ENCODE assay signal across 10 cellular contexts in genomic region chr16:66878067-66878466, GRCh38. TPM values are rescaled to one million over a fixed set of nuclear protein-coding genes. Genes with fewer than 3 reads are reported as not detected.
DNase-seq lines count a peak whose midpoint lies in the region; ATAC-seq and TF ChIP-seq lines count a peak whose summit lies in the region.
"Had no signal": no experiment of that assay in that cellular context is flagged by ENCODE, and none has a peak within 500 bp of the region (broad histone marks: within the 10 kb centered on the region; RNA-seq: fewer than 3 reads in every experiment).

No MANE protein-coding gene starts in this region.

- H3K27ac ChIP-seq in hepatocyte: no peak overlapping the region

- no peak overlapping the region for H3K4me3 ChIP-seq in choroid plexus epithelial cell (ENCODE audit: low read depth, low read length)
- no peak overlapping the region for H3K4me3 ChIP-seq in hepatocyte
- H3K4me3 ChIP-seq: pancreas had no signal

- no peaks in the 10 kb centered on the region for H4K20me1 ChIP-seq in hepatocyte (ENCODE audit: insufficient read depth, poor library complexity, severe bottlenecking)

- no peak overlapping the region for H3K4me2 ChIP-seq in hepatocyte

- H3K4me1 ChIP-seq in hepatocyte (ENCODE audit: insufficient read depth): peaks cover 5% of the 10 kb centered on the region

- WGBS in hepatocyte (ENCODE audit: low lambda C conversion rate, missing lambda C conversion rate): 84% methylated on average over 5 of the region's 5 CpGs

- TF ChIP-seq CTCF in choroid plexus epithelial cell (conservative IDR thresholded peaks at IDR 0.05; ENCODE audit: low read depth, low read length) (no peak), hepatocyte (IDR thresholded peaks at IDR 0.05; ENCODE audit: poor library complexity) (no peak)

- no peaks in the 10 kb centered on the region for H3K27me3 Mint-ChIP-seq in stimulated activated naive B cell treated with anti-CD40 and anti-IgM and Interleukin-4, amounts not matched to agents 10 μg/mL and 1 μg/mL and 100 μg/mL, for 72 hours

- H3K36me3 Mint-ChIP-seq in stimulated activated naive B cell treated with anti-CD40 and anti-IgM and Interleukin-4, amounts not matched to agents 10 μg/mL and 1 μg/mL and 100 μg/mL, for 72 hours: peaks cover 3 to 7% of the 10 kb centered on the region in 2 donors

- H2AFZ ChIP-seq in hepatocyte: no peak overlapping the region

- H3K9me2 ChIP-seq in hepatocyte (replicated peaks; ENCODE audit: insufficient read depth): no peaks in the 10 kb centered on the region

- peak; percentile 54 to 62 for DNase-seq in activated CD4-positive, alpha-beta T cell treated with anti-CD3 and anti-CD28 coated beads for 24 hours (ENCODE audit: low read depth in 2 of 2)
- no peak for DNase-seq in activated CD4-positive, alpha-beta T cell treated with anti-CD3 and anti-CD28 coated beads for 1 hour
- peak; percentile 49 for DNase-seq in SKM-1 (lab: John Stamatoyannopoulos, UW; ENCODE audit: unreplicated experiment)
- peak; percentile 28 for DNase-seq in choroid plexus epithelial cell (ENCODE audit: low read depth)
- peak; percentile 65 for DNase-seq in stimulated activated naive B cell treated with anti-CD40 and anti-IgM and Interleukin-4, amounts not matched to agents 10 μg/mL and 1 μg/mL and 100 μg/mL, for 72 hours
- no peak for DNase-seq in hepatocyte (ENCODE audit: low spot score)
- no peak for DNase-seq in NCI-H748 (lab: John Stamatoyannopoulos, UW; ENCODE audit: unreplicated experiment)

- H3K27me3 ChIP-seq in hepatocyte: no peaks in the 10 kb centered on the region
- H3K27me3 ChIP-seq: pancreas had no signal

- H3K9me3 ChIP-seq in hepatocyte (ENCODE audit: low read depth): no peaks in the 10 kb centered on the region
- H3K9me3 ChIP-seq: pancreas had no signal

- H3K27ac Mint-ChIP-seq in stimulated activated naive B cell treated with anti-CD40 and anti-IgM and Interleukin-4, amounts not matched to agents 10 μg/mL and 1 μg/mL and 100 μg/mL, for 72 hours: peak overlapping the region; percentile 37

- ATAC-seq in stimulated activated naive B cell treated with anti-CD40 and anti-IgM and Interleukin-4, amounts not matched to agents 10 μg/mL and 1 μg/mL and 100 μg/mL, for 72 hours (replicated peaks): peak; percentile 51 to 53
- no peak for ATAC-seq in GM21423 (IDR thresholded peaks at IDR 0.05; ENCODE audit: unreplicated experiment)

- H3K79me2 ChIP-seq in hepatocyte: peaks cover 24% of the 10 kb centered on the region

- H3K36me3 ChIP-seq in hepatocyte (replicated peaks; ENCODE audit: insufficient read depth, low read depth): no peaks in the 10 kb centered on the region
- H3K36me3 ChIP-seq: pancreas had no signal

- H3K4me3 Mint-ChIP-seq in stimulated activated naive B cell treated with anti-CD40 and anti-IgM and Interleukin-4, amounts not matched to agents 10 μg/mL and 1 μg/mL and 100 μg/mL, for 72 hours: peak overlapping the region; percentile 41

- peaks cover 3 to 8% of the 10 kb centered on the region in 2 donors for H3K9me3 Mint-ChIP-seq in stimulated activated naive B cell treated with anti-CD40 and anti-IgM and Interleukin-4, amounts not matched to agents 10 μg/mL and 1 μg/mL and 100 μg/mL, for 72 hours

- H3K4me1 Mint-ChIP-seq in stimulated activated naive B cell treated with anti-CD40 and anti-IgM and Interleukin-4, amounts not matched to agents 10 μg/mL and 1 μg/mL and 100 μg/mL, for 72 hours: peaks cover 26 to 49% of the 10 kb centered on the region in 2 donors

RNA-seq across cellular contexts. Expression of gene PDP2, which starts 2.2 kb away (rescaled TPM):
- 9.7 and 17.7 TPM in 2 replicates for total RNA-seq in hepatocyte
- polyA plus RNA-seq in hepatocyte: 3.5 and 5.2 TPM in 2 replicates

RNA-seq across cellular contexts. Expression of gene CA7, which starts 33.9 kb away (rescaled TPM):
- 2.5 and 3.3 TPM in 2 replicates for total RNA-seq in hepatocyte
- polyA plus RNA-seq in hepatocyte: 0.25 and 3.3 TPM in 2 replicates
- total RNA-seq: fibroblast of villous mesenchyme, pancreas had no signal
- polyA plus RNA-seq: pancreas had no signal

RNA-seq across cellular contexts. Expression of gene CDH16, which starts 40.6 kb away (rescaled TPM):
- total RNA-seq in hepatocyte: 2.9 and 3.2 TPM in 2 replicates
- 2.2 and 4.4 TPM in 2 replicates for polyA plus RNA-seq in hepatocyte
- total RNA-seq: fibroblast of villous mesenchyme, pancreas had no signal
- polyA plus RNA-seq: pancreas had no signal

RNA-seq across cellular contexts. Expression of gene RRAD, which starts 47.3 kb away (rescaled TPM):
- 8.2 and 8.8 TPM in 2 replicates for total RNA-seq in hepatocyte
- polyA plus RNA-seq in hepatocyte: 16.3 and 27.6 TPM in 2 replicates

RNA-seq across cellular contexts. Expression of gene NAE1, which starts 47.3 kb away (rescaled TPM):
- 68.5 and 72.6 TPM in 2 replicates for total RNA-seq in hepatocyte
- 58.7 and 60.3 TPM in 2 replicates for polyA plus RNA-seq in hepatocyte

Comparison
In these comparisons a context has a peak if more than half of its experiments do, and no peak if none do; other contexts are left out.
1. DNase-seq: peak in activated CD4-positive, alpha-beta T cell treated with anti-CD3 and anti-CD28 coated beads for 24 hours (2 of 2), SKM-1 (single experiment), choroid plexus epithelial cell (single experiment) and stimulated activated naive B cell treated with anti-CD40 and anti-IgM and Interleukin-4, amounts not matched to agents 10 μg/mL and 1 μg/mL and 100 μg/mL, for 72 hours (single experiment); none in activated CD4-positive, alpha-beta T cell treated with anti-CD3 and anti-CD28 coated beads for 1 hour (single experiment), hepatocyte (single experiment) and NCI-H748 (single experiment).